In the genomic region with DNA sequence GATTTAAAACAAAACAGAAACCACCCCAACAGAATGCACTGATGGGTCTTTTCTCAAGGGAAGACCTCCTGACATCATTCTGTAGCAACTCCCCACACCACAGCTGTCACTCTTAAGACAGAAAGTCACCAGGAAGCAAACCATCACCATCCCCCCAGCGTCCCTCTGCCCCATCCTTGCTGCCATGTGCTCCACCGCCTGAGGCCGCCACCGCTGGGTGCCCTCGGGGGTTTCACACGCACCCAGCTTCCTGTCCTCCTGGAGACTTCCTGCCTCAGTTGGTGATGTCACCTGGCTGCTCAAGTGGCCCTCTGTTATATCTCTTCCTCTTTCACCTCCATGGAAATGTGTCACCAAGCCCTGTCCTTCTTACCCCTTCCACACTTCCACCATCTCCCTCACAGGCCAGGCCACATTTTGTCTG, we compare ENCODE assay signal across 10 cellular contexts.
A peak's percentile ranks its signal among the peaks of the same experiment; 100 is the strongest.
DNase-seq lines count a peak whose midpoint lies in the region; ATAC-seq and TF ChIP-seq lines count a peak whose summit lies in the region.
"Had no signal": no experiment of that assay in that cellular context is flagged by ENCODE, and none has a peak within 500 bp of the region (broad histone marks: within the 10 kb centered on the region; RNA-seq: fewer than 3 reads in every experiment).

No MANE protein-coding gene starts in this region.

- H3K4me1 Mint-ChIP-seq in CD4-positive, alpha-beta memory T cell: peaks cover 52 to 95% (median 71%) of the 10 kb centered on the region in 4 donors
- H3K4me1 Mint-ChIP-seq in activated CD8-positive, alpha-beta memory T cell treated with anti-CD3 and anti-CD28 coated beads, Interleukin-2, amount 10 ng/mL, durations not matched to agents 7 days and 5 days: peaks cover 84% of the 10 kb centered on the region
- no peaks in the 10 kb centered on the region for H3K4me1 Mint-ChIP-seq in progenitor cell of endocrine pancreas (ENCODE audit: low read depth)

- peak overlapping the region; percentile 75 for H3K27ac ChIP-seq in CD4-positive, alpha-beta memory T cell (ENCODE audit: low read depth, low read length)
- H3K27ac ChIP-seq: cardiac muscle cell had no signal

- no peaks in the 10 kb centered on the region for H3K27me3 ChIP-seq in CD4-positive, alpha-beta memory T cell (ENCODE audit: insufficient read depth, low read length)

- in situ Hi-C loops in KBM-7 (cut with MboI; ENCODE audit: low pct_unique_long_range_greater_than_20kb, low sequenced_read_pairs): no loop called here

- H3K36me3 ChIP-seq in CD4-positive, alpha-beta memory T cell (ENCODE audit: insufficient read depth, low read length): peaks cover 51% of the 10 kb centered on the region
- H3K36me3 ChIP-seq: cardiac muscle cell had no signal

- H3K4me3 ChIP-seq in CD4-positive, alpha-beta memory T cell (ENCODE audit: low read length in 2 of 2): peak overlapping the region in 1 of 2 donors; percentile 1
- H3K4me3 ChIP-seq: cardiac muscle cell, skin epidermis had no signal

- peak overlapping the region; percentile 62 to 90 (median 86) for H3K4me3 Mint-ChIP-seq in CD4-positive, alpha-beta memory T cell
- peak overlapping the region; percentile 69 for H3K4me3 Mint-ChIP-seq in activated CD8-positive, alpha-beta memory T cell treated with anti-CD3 and anti-CD28 coated beads, Interleukin-2, amount 10 ng/mL, durations not matched to agents 7 days and 5 days
- H3K4me3 Mint-ChIP-seq in progenitor cell of endocrine pancreas (ENCODE audit: low read depth): no peak overlapping the region

- no peak for TF ChIP-seq CTCF in progenitor cell of endocrine pancreas (IDR thresholded peaks at IDR 0.05; ENCODE audit: unreplicated experiment)

- CTCF ChIA-PET in CD4-positive, alpha-beta memory T cell (lab: Charles Lee; ENCODE audit: partially characterized antibody): interaction anchor here (0.7 to 26.1 kb wide), 7 partner anchors 8 to 139 kb away, joined by 3 to 522 read pairs (median 3); a partner anchor contains a TSS
- CTCF ChIA-PET in activated CD8-positive, alpha-beta memory T cell treated with anti-CD3 and anti-CD28 coated beads, Interleukin-2, amount 10 ng/mL, durations not matched to agents 7 days and 5 days (lab: Charles Lee): interaction anchor here (0.8 to 3.4 kb wide), 11 partner anchors 9 to 111 kb away, joined by 3 to 16 read pairs (median 4); a partner anchor contains a TSS

- peaks cover 0 to 3% (median 0%) of the 10 kb centered on the region in 8 donors for H3K9me3 Mint-ChIP-seq in CD4-positive, alpha-beta memory T cell
- no peaks in the 10 kb centered on the region for H3K9me3 Mint-ChIP-seq in activated CD8-positive, alpha-beta memory T cell treated with anti-CD3 and anti-CD28 coated beads, Interleukin-2, amount 10 ng/mL, durations not matched to agents 7 days and 5 days (ENCODE audit: low read depth)
- no peaks in the 10 kb centered on the region for H3K9me3 Mint-ChIP-seq in progenitor cell of endocrine pancreas (ENCODE audit: low read depth)

- peak overlapping the region; percentile 98 to 100 (median 99) for H3K27ac Mint-ChIP-seq in CD4-positive, alpha-beta memory T cell
- H3K27ac Mint-ChIP-seq in activated CD8-positive, alpha-beta memory T cell treated with anti-CD3 and anti-CD28 coated beads, Interleukin-2, amount 10 ng/mL, durations not matched to agents 7 days and 5 days: peak overlapping the region; percentile 96
- H3K27ac Mint-ChIP-seq in progenitor cell of endocrine pancreas: peak overlapping the region; percentile 63

- intact Hi-C loops in CD4-positive, alpha-beta memory T cell (cut with micrococcal nuclease): loop anchor here (5.0 to 10.0 kb wide), 2 partner anchors 254 to 559 kb away; a partner anchor contains a TSS
- intact Hi-C loops in sciatic nerve (cut with DNase I): no loop called here

- H3K4me1 ChIP-seq in CD4-positive, alpha-beta memory T cell (ENCODE audit: insufficient read depth, low read length): peaks cover 97% of the 10 kb centered on the region

- no peaks in the 10 kb centered on the region for H3K9me3 ChIP-seq in CD4-positive, alpha-beta memory T cell (ENCODE audit: control insufficient read depth in 1 of 2, low read length in 2 of 2)

- peaks cover 54 to 77% of the 10 kb centered on the region in 2 donors for H3K36me3 Mint-ChIP-seq in CD4-positive, alpha-beta memory T cell
- peaks cover 78% of the 10 kb centered on the region for H3K36me3 Mint-ChIP-seq in activated CD8-positive, alpha-beta memory T cell treated with anti-CD3 and anti-CD28 coated beads, Interleukin-2, amount 10 ng/mL, durations not matched to agents 7 days and 5 days
- peaks cover 41% of the 10 kb centered on the region for H3K36me3 Mint-ChIP-seq in progenitor cell of endocrine pancreas (ENCODE audit: insufficient read depth)

- POLR2A ChIA-PET in CD4-positive, alpha-beta memory T cell (lab: Charles Lee; ENCODE audit: partially characterized antibody): interaction anchor here (0.7 to 23.0 kb wide), 18 partner anchors 9 to 255 kb away, joined by 3 to 491 read pairs (median 5); a partner anchor contains a TSS

- ATAC-seq in GM21423 (IDR thresholded peaks at IDR 0.05; ENCODE audit: unreplicated experiment) (peak; percentile 87), sciatic nerve (no peak)
- ATAC-seq in activated CD8-positive, alpha-beta memory T cell treated with anti-CD3 and anti-CD28 coated beads, Interleukin-2, amount 10 ng/mL, durations not matched to agents 7 days and 5 days: peak; percentile 79

- peak; percentile 85 to 97 (median 90) for DNase-seq in CD4-positive, alpha-beta memory T cell
- DNase-seq in KBM-7 (peak; percentile 91), progenitor cell of endocrine pancreas (ENCODE audit: low spot score, unreplicated experiment) (no peak), DMS79 (lab: John Stamatoyannopoulos, UW) (no peak), cerebellum (ENCODE audit: low spot score) (no peak), sciatic nerve (ENCODE audit: low spot score) (no peak)
- peak; percentile 97 for DNase-seq in activated CD8-positive, alpha-beta memory T cell treated with anti-CD3 and anti-CD28 coated beads, Interleukin-2, amount 10 ng/mL, durations not matched to agents 7 days and 5 days

- H3K27me3 Mint-ChIP-seq in CD4-positive, alpha-beta memory T cell: no peaks in the 10 kb centered on the region
- no peaks in the 10 kb centered on the region for H3K27me3 Mint-ChIP-seq in activated CD8-positive, alpha-beta memory T cell treated with anti-CD3 and anti-CD28 coated beads, Interleukin-2, amount 10 ng/mL, durations not matched to agents 7 days and 5 days
- no peaks in the 10 kb centered on the region for H3K27me3 Mint-ChIP-seq in progenitor cell of endocrine pancreas

Comparison
In these comparisons a context has a peak if more than half of its experiments do, and no peak if none do; other contexts are left out.
1. DNase-seq: peak in CD4-positive, alpha-beta memory T cell (5 of 5), KBM-7 (single experiment) and activated CD8-positive, alpha-beta memory T cell treated with anti-CD3 and anti-CD28 coated beads, Interleukin-2, amount 10 ng/mL, durations not matched to agents 7 days and 5 days (single experiment); none in progenitor cell of endocrine pancreas (single experiment), DMS79 (single experiment), cerebellum (single experiment) and sciatic nerve (single experiment).
2. Peak in every context shown above with its lines, with median percentiles within 50 percentile points of each other: H3K27ac Mint-ChIP-seq.